In genomic region chr2:46915811-46916630, GRCh38 we compare ENCODE assay signal across 8 cellular contexts. TPM values are rescaled to one million over a fixed set of nuclear protein-coding genes. Genes with fewer than 3 reads are reported as not detected.
DNase-seq lines count a peak whose midpoint lies in the region; ATAC-seq and TF ChIP-seq lines count a peak whose summit lies in the region.

No MANE protein-coding gene starts in this region.

- H3K4me1 ChIP-seq in GM23338 (ENCODE audit: insufficient read depth) (peaks cover 21% of the 10 kb centered on the region), Karpas-422 (ENCODE audit: low read length) (peaks cover 30% of the 10 kb centered on the region)

- H3K4me3 ChIP-seq in GM23338 (peak overlapping the region; percentile 99), Karpas-422 (ENCODE audit: low read length) (peak overlapping the region; percentile 69), fibroblast of the aortic adventitia (ENCODE audit: low read depth, low read length) (peak overlapping the region; percentile 82)

- TF ChIP-seq CTCF in GM23338 (conservative IDR thresholded peaks at IDR 0.05; ENCODE audit: low read depth in 2 of 2) = no peak
- TF ChIP-seq CTCF in fibroblast of the aortic adventitia (IDR thresholded peaks at IDR 0.05; ENCODE audit: insufficient read depth, low read length) = no peak
- TF ChIP-seq CTCF in nephron (IDR thresholded peaks at IDR 0.05; ENCODE audit: unreplicated experiment in 3 of 3) = no peak

- H3K9me3 Mint-ChIP-seq in GM23338 = no peaks in the 10 kb centered on the region; the same call in 2 of the 3 replicates
- no peaks in the 10 kb centered on the region for H3K9me3 Mint-ChIP-seq in nephron

- H3K4me3 Mint-ChIP-seq in GM23338 (peak overlapping the region; percentile 92), nephron (peak overlapping the region; percentile 94 to 98 (median 97))

- peaks cover 56% of the 10 kb centered on the region for H3K79me2 ChIP-seq in GM23338 (replicated peaks; ENCODE audit: insufficient read depth)
- H3K79me2 ChIP-seq in Karpas-422 (ENCODE audit: low read length) = peaks cover 40% of the 10 kb centered on the region

- H3F3A ChIP-seq in GM23338 (replicated peaks; ENCODE audit: low read depth) = peaks cover 4% of the 10 kb centered on the region; the same call in 1 of the 2 replicates

- H3K27ac ChIP-seq in GM23338 (ENCODE audit: low read depth) (peak overlapping the region; percentile 96), Karpas-422 (ENCODE audit: low read length) (peak overlapping the region; percentile 7; the same call in 1 of the 2 replicates)

- H3K4me1 Mint-ChIP-seq in GM23338 (peaks cover 31% of the 10 kb centered on the region), nephron (peaks cover 42% of the 10 kb centered on the region)

- peaks cover 10% of the 10 kb centered on the region for H3K27me3 Mint-ChIP-seq in GM23338 (ENCODE audit: insufficient read depth, low read depth, poor library complexity)
- no peaks in the 10 kb centered on the region for H3K27me3 Mint-ChIP-seq in nephron (ENCODE audit: low read depth)

- H3K36me3 ChIP-seq in GM23338 (ENCODE audit: insufficient read depth) = no peaks in the 10 kb centered on the region
- H3K36me3 ChIP-seq in Karpas-422 (ENCODE audit: insufficient read depth, low read length) = peaks cover 7% of the 10 kb centered on the region; the same call in 1 of the 2 replicates

- H3K4me2 ChIP-seq in GM23338 = peak overlapping the region; percentile 98
- H3K4me2 ChIP-seq in Karpas-422 (ENCODE audit: low read depth, low read length, poor library complexity, severe bottlenecking) = peak overlapping the region; percentile 74

- H3K27ac Mint-ChIP-seq in GM23338 = peak overlapping the region; percentile 96
- peak overlapping the region; percentile 88 to 98 (median 92) for H3K27ac Mint-ChIP-seq in nephron

- no peaks in the 10 kb centered on the region for H3K27me3 ChIP-seq in GM23338 (ENCODE audit: insufficient read depth)
- H3K27me3 ChIP-seq in Karpas-422 (ENCODE audit: low read length) = no peaks in the 10 kb centered on the region

- H3K9me2 ChIP-seq in GM23338 (ENCODE audit: insufficient read depth) (no peaks in the 10 kb centered on the region), Karpas-422 (replicated peaks; ENCODE audit: insufficient read depth, low read length) (no peaks in the 10 kb centered on the region)

- ATAC-seq in GM23338 = peak; percentile 83
- ATAC-seq in stimulated activated naive CD8-positive, alpha-beta T cell treated with anti-CD3 and anti-CD28 coated beads, Interleukin-15, Interleukin-2, amounts not matched to agents 100 U/mL and 50 U/mL, for 24 hours = peak; percentile 92

- H3K36me3 Mint-ChIP-seq in GM23338 (ENCODE audit: low read depth) (peaks cover 16% of the 10 kb centered on the region), nephron (ENCODE audit: low read depth) (peaks cover 18% of the 10 kb centered on the region)

- H3K9me3 ChIP-seq in Karpas-422 (ENCODE audit: low read length) = no peaks in the 10 kb centered on the region

- DNase-seq in EL = peak; percentile 92
- DNase-seq in GM23338 (ENCODE audit: low spot score) = peak; percentile 90
- peak; percentile 94 for DNase-seq in Karpas-422
- peak; percentile 90 for DNase-seq in RPMI7951 (ENCODE audit: low read depth)
- peak; percentile 66 for DNase-seq in activated T-helper 9 cell treated with anti-CD3 and anti-CD28 coated beads, Interleukin-2, amount 50 U/mL, for 16 hours (ENCODE audit: low read depth)
- DNase-seq in fibroblast of the aortic adventitia (ENCODE audit: low read depth) = peak; percentile 87
- peak; percentile 80 for DNase-seq in stimulated activated naive CD8-positive, alpha-beta T cell treated with anti-CD3 and anti-CD28 coated beads, Interleukin-15, Interleukin-2, amounts not matched to agents 100 U/mL and 50 U/mL, for 24 hours

- peak overlapping the region; percentile 84 for H3K9ac ChIP-seq in Karpas-422 (ENCODE audit: low read length)

- H2AFZ ChIP-seq in GM23338 (peak overlapping the region; percentile 99), Karpas-422 (ENCODE audit: low read length) (peak overlapping the region; percentile 16; the same call in 1 of the 2 replicates)

- H4K20me1 ChIP-seq in GM23338 (replicated peaks; ENCODE audit: insufficient read depth) (peaks cover 21% of the 10 kb centered on the region), Karpas-422 (ENCODE audit: insufficient read depth, low read depth, low read length) (no peaks in the 10 kb centered on the region; the same call in 1 of the 2 replicates)

TF ChIP-seq in GM23338, 12 proteins besides CTCF, POLR2A, EP300 and RAD21:
- TF ChIP-seq STAT1 (IDR thresholded peaks at IDR 0.05; ENCODE audit: unreplicated experiment) (no peak), ETS1 (IDR thresholded peaks at IDR 0.05) (peak; percentile 42; the same call in 1 of the 2 replicates), POLR2AphosphoS5 (IDR thresholded peaks at IDR 0.05; ENCODE audit: low read depth) (peak; percentile 82), CREB1 (CRISPR knock-in tag; IDR thresholded peaks at IDR 0.05; ENCODE audit: low read depth) (peak; percentile 80), REST (IDR thresholded peaks at IDR 0.05; ENCODE audit: unreplicated experiment) (no peak), NANOG (IDR thresholded peaks at IDR 0.05; ENCODE audit: borderline replicate concordance) (no peak), JUNB (IDR thresholded peaks at IDR 0.05; ENCODE audit: unreplicated experiment) (no peak)

RNA-seq across cellular contexts. Expression of gene MCFD2, which starts 0.4 kb away (rescaled TPM):
- total RNA-seq in GM23338 (2014; rRNA removed; shearing (Covaris generic)) = 55.1 and 62.0 TPM in 2 replicates
- polyA plus RNA-seq in GM23338 (2016; fragmentation: Nextera tagmentation; extraction: Ambion mirVana) = 91.9 and 97.5 TPM in 2 replicates
- 37.8 and 47.6 TPM in 2 replicates for total RNA-seq in Karpas-422 (2014; rRNA removed; shearing (Covaris generic); ENCODE audit: low replicate concordance)
- 169 and 177 TPM in 2 replicates for total RNA-seq in RPMI7951 (2014; rRNA removed; shearing (Covaris generic))
- 73.8 and 265 TPM in 2 replicates for total RNA-seq in fibroblast of the aortic adventitia (ENCODE audit: low replicate concordance)

RNA-seq across cellular contexts. Expression of gene TTC7A, which starts 25.0 kb away (rescaled TPM):
- 10.5 and 16.9 TPM in 2 replicates for total RNA-seq in GM23338 (2014; rRNA removed; shearing (Covaris generic))
- polyA plus RNA-seq in GM23338 (2016; fragmentation: Nextera tagmentation; extraction: Ambion mirVana) = 3.2 and 3.8 TPM in 2 replicates
- total RNA-seq in Karpas-422 (2014; rRNA removed; shearing (Covaris generic); ENCODE audit: low replicate concordance) = 53.7 and 54.6 TPM in 2 replicates
- total RNA-seq in RPMI7951 (2014; rRNA removed; shearing (Covaris generic)) = 6.5 and 11.0 TPM in 2 replicates
- total RNA-seq in fibroblast of the aortic adventitia (ENCODE audit: low replicate concordance) = 24.3 and 24.6 TPM in 2 replicates

Comparison
In these comparisons a context has a peak if more than half of its experiments do, and no peak if none do; other contexts are left out.
1. Peak in every context shown above with its lines: DNase-seq, ATAC-seq, H3K4me3 ChIP-seq and H3K27ac ChIP-seq.